In the genomic region with DNA sequence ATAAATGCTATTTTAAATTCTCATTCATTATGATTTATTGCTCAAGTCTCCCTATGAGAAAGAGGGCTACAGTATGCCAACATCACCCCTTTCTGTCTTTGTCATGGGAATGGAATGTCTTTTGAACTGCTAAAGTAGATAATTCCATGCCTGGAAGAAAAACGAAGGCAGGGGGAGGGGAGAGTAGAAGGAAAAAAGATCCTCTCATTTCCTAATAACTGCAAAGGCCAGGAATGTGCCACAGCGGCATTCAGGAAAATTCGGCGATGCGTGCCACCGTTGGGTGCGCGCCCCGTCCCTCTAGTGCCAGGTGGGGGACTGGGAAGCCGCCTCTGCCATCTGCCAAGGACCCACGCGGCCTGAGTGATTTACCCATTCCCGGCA, we compare ENCODE assay signal across 8 cellular contexts. TPM values are rescaled to one million over a fixed set of nuclear protein-coding genes. Genes with fewer than 3 reads are reported as not detected.
DNase-seq lines count a peak whose midpoint lies in the region; ATAC-seq and TF ChIP-seq lines count a peak whose summit lies in the region.

No MANE protein-coding gene starts in this region.

- peaks cover 3% of the 10 kb centered on the region for H3K36me3 Mint-ChIP-seq in T-helper 17 cell (ENCODE audit: low read depth)
- H3K36me3 Mint-ChIP-seq in CD8-positive, alpha-beta memory T cell: no peaks in the 10 kb centered on the region

- 43% methylated on average over 13 of the region's 13 CpGs for WGBS in esophagus muscularis mucosa

- H3K9me3 Mint-ChIP-seq in CD8-positive, alpha-beta memory T cell: peaks cover 0 to 1% (median 0%) of the 10 kb centered on the region in 5 donors

- intact Hi-C loops in esophagus muscularis mucosa (cut with DNase I): no loop called here

- peaks cover 16% of the 10 kb centered on the region for H3K27me3 Mint-ChIP-seq in T-helper 17 cell
- H3K27me3 Mint-ChIP-seq in CD8-positive, alpha-beta memory T cell: peaks cover 10 to 27% of the 10 kb centered on the region in 2 donors

- H3K36me3 ChIP-seq in esophagus muscularis mucosa: no peaks in the 10 kb centered on the region
- H3K36me3 ChIP-seq in CD8-positive, alpha-beta memory T cell (ENCODE audit: insufficient read depth, low read length): no peaks in the 10 kb centered on the region

- H3K4me3 ChIP-seq in AG04450 (ENCODE audit: low read depth, low read length): peak overlapping the region; percentile 35
- peak overlapping the region; percentile 31 to 38 (median 34) for H3K4me3 ChIP-seq in esophagus muscularis mucosa
- H3K4me3 ChIP-seq in CD8-positive, alpha-beta memory T cell (ENCODE audit: low read length): no peak overlapping the region

- H3K4me1 ChIP-seq in esophagus muscularis mucosa: peaks cover 13 to 33% (median 29%) of the 10 kb centered on the region in 4 donors
- peaks cover 5% of the 10 kb centered on the region for H3K4me1 ChIP-seq in CD8-positive, alpha-beta memory T cell (ENCODE audit: insufficient read depth, low read length)

- TF ChIP-seq POLR2A in esophagus muscularis mucosa (IDR thresholded peaks at IDR 0.05; ENCODE audit: low read depth): no peak

- peaks cover 5% of the 10 kb centered on the region for H3K27me3 ChIP-seq in AG04450 (ENCODE audit: control insufficient read depth, insufficient read depth, low read length)
- H3K27me3 ChIP-seq in esophagus muscularis mucosa: peaks cover 0 to 2% (median 0%) of the 10 kb centered on the region in 4 donors
- H3K27me3 ChIP-seq in CD8-positive, alpha-beta memory T cell (ENCODE audit: insufficient read depth, low read length, poor library complexity, severe bottlenecking): peaks cover 5% of the 10 kb centered on the region

- H3K9me3 ChIP-seq in AG04450 (ENCODE audit: control insufficient read depth, insufficient read depth, low read length): no peaks in the 10 kb centered on the region; the same call in 1 of the 2 replicates
- no peaks in the 10 kb centered on the region for H3K9me3 ChIP-seq in esophagus muscularis mucosa
- H3K9me3 ChIP-seq in T-helper 17 cell (ENCODE audit: control insufficient read depth, low read length, poor library complexity, severe bottlenecking): no peaks in the 10 kb centered on the region
- no peaks in the 10 kb centered on the region for H3K9me3 ChIP-seq in CD8-positive, alpha-beta memory T cell (ENCODE audit: low read length)

- peaks cover 18% of the 10 kb centered on the region for H3K4me1 Mint-ChIP-seq in T-helper 17 cell
- peaks cover 3 to 5% (median 4%) of the 10 kb centered on the region in 3 donors for H3K4me1 Mint-ChIP-seq in CD8-positive, alpha-beta memory T cell

- H3K27ac ChIP-seq in AG04450 (ENCODE audit: low read depth, low read length) (no peak overlapping the region), esophagus muscularis mucosa (replicated peaks in 1 of 4) (peak overlapping the region; percentile 38 to 62 (median 54))
- no peak overlapping the region for H3K27ac ChIP-seq in CD8-positive, alpha-beta memory T cell (ENCODE audit: low read depth, low read length)

- POLR2A ChIA-PET in AG04450 (lab: Yijun Ruan, JAX): no interaction called here
- POLR2A ChIA-PET in CD8-positive, alpha-beta memory T cell (lab: Charles Lee): no interaction called here

- CTCF ChIA-PET in AG04450 (lab: Charles Lee): interaction anchor here (2.3 kb wide), 1 partner anchor 19 kb away, joined by 11 read pairs; no protein-coding TSS in a partner anchor
- CTCF ChIA-PET in CD8-positive, alpha-beta memory T cell (lab: Charles Lee): interaction anchor here (0.8 kb wide), 1 partner anchor 17 kb away, joined by 3 read pairs; no protein-coding TSS in a partner anchor

- no peak for ATAC-seq in T-helper 17 cell

- no peak overlapping the region for H3K27ac Mint-ChIP-seq in T-helper 17 cell
- no peak overlapping the region for H3K27ac Mint-ChIP-seq in CD8-positive, alpha-beta memory T cell

- no peak overlapping the region for H3K4me3 Mint-ChIP-seq in T-helper 17 cell
- H3K4me3 Mint-ChIP-seq in CD8-positive, alpha-beta memory T cell: no peak overlapping the region

- TF ChIP-seq CTCF in AG04450 (IDR thresholded peaks at IDR 0.05; ENCODE audit: low read depth, low read length) (no peak), esophagus muscularis mucosa (IDR thresholded peaks at IDR 0.05) (no peak)

- DNase-seq in AG04450 (ENCODE audit: low read depth, low spot score) (no peak), NCI-H2227 treated with DMSO at 0.1 percent for 48 hours (lab: John Stamatoyannopoulos, UW) (peak; percentile 79), esophagus muscularis mucosa (ENCODE audit: extremely low spot score) (no peak), myocyte (ENCODE audit: low read depth) (peak; percentile 51), T-helper 17 cell (no peak), RPMI8226 (no peak)
- no peak for DNase-seq in CD8-positive, alpha-beta memory T cell
- DNase-seq in central memory CD4-positive, alpha-beta T cell: no peak

- peak; percentile 36 for TF ChIP-seq EP300 in esophagus muscularis mucosa (IDR thresholded peaks at IDR 0.05)

RNA-seq across cellular contexts. Expression of a gene that starts 54.7 kb away (rescaled TPM):
- polyA plus RNA-seq in AG04450 (2011; rRNA removed): not detected in 2 replicates
- not detected in 2 replicates for polyA minus RNA-seq in AG04450 (2011; rRNA and poly(A)+ RNA removed)
- not detected for total RNA-seq in esophagus muscularis mucosa
- not detected in 2 replicates for total RNA-seq in myocyte
- polyA plus RNA-seq in myocyte (2012): not detected
- not detected for total RNA-seq in T-helper 17 cell
- total RNA-seq in CD8-positive, alpha-beta memory T cell: not detected
- polyA plus RNA-seq in CD8-positive, alpha-beta memory T cell: not detected

Comparison
In these comparisons a context has a peak if more than half of its experiments do, and no peak if none do; other contexts are left out.
1. DNase-seq: peak in NCI-H2227 treated with DMSO at 0.1 percent for 48 hours (single experiment) and myocyte (single experiment); none in AG04450 (single experiment), esophagus muscularis mucosa (single experiment), T-helper 17 cell (0 of 3), CD8-positive, alpha-beta memory T cell (0 of 5), RPMI8226 (single experiment) and central memory CD4-positive, alpha-beta T cell (single experiment).
2. H3K27ac ChIP-seq: peak in esophagus muscularis mucosa (4 of 4); none in AG04450 (single experiment) and CD8-positive, alpha-beta memory T cell (single experiment).